8 cellular contexts compared by ENCODE assay signal in genomic region chr22:40951795-40952602, GRCh38. TPM values are rescaled to one million over a fixed set of nuclear protein-coding genes. Genes with fewer than 3 reads are reported as not detected.
DNase-seq lines count a peak whose midpoint lies in the region; ATAC-seq and TF ChIP-seq lines count a peak whose summit lies in the region.

No MANE protein-coding gene starts in this region.

- H3K9me3 ChIP-seq in PC-3 (ENCODE audit: low read length), result no peaks in the 10 kb centered on the region

- intact Hi-C loops in PC-3 (cut with micrococcal nuclease), result loop anchor here (1.0 to 5.0 kb wide), 2 partner anchors 70 to 139 kb away; no protein-coding TSS in a partner anchor

- H3K27me3 Mint-ChIP-seq in T-helper 1 cell treated with Interleukin-12 subunit alpha and Interleukin-12 subunit beta and Interleukin-4 antibody, amounts not matched to agents 30 μg/mL and 1 μg/mL, for 36 hours (ENCODE audit: low read depth), result peaks cover 3% of the 10 kb centered on the region
- H3K27me3 Mint-ChIP-seq in endothelial cell (ENCODE audit: unreplicated experiment), result peaks cover 5% of the 10 kb centered on the region
- no peaks in the 10 kb centered on the region for H3K27me3 Mint-ChIP-seq in osteocyte (ENCODE audit: unreplicated experiment)

- H3K27me3 ChIP-seq in PC-3 (ENCODE audit: low read length), result no peaks in the 10 kb centered on the region

- H3K79me2 ChIP-seq in PC-3 (ENCODE audit: low read length), result peaks cover 47% of the 10 kb centered on the region

- H3K27ac Mint-ChIP-seq in T-helper 1 cell treated with Interleukin-12 subunit alpha and Interleukin-12 subunit beta and Interleukin-4 antibody, amounts not matched to agents 30 μg/mL and 1 μg/mL, for 36 hours, result peak overlapping the region; percentile 99
- H3K27ac Mint-ChIP-seq in endothelial cell (ENCODE audit: unreplicated experiment) (peak overlapping the region; percentile 88), osteocyte (ENCODE audit: unreplicated experiment) (peak overlapping the region; percentile 99)

- TF ChIP-seq CTCF in PC-3 (conservative IDR thresholded peaks at IDR 0.05; ENCODE audit: low read depth, low read length) (no peak), endothelial cell (IDR thresholded peaks at IDR 0.05; ENCODE audit: unreplicated experiment) (no peak), osteocyte (IDR thresholded peaks at IDR 0.05) (no peak)

- no peaks in the 10 kb centered on the region for H3F3A ChIP-seq in PC-3 (ENCODE audit: low read length, unreplicated experiment)

- H3K4me2 ChIP-seq in PC-3 (ENCODE audit: low read length), result peak overlapping the region; percentile 95

- no peaks in the 10 kb centered on the region for H4K20me1 ChIP-seq in PC-3 (ENCODE audit: low read length)

- H3K9me3 Mint-ChIP-seq in T-helper 1 cell treated with Interleukin-12 subunit alpha and Interleukin-12 subunit beta and Interleukin-4 antibody, amounts not matched to agents 30 μg/mL and 1 μg/mL, for 36 hours, result no peaks in the 10 kb centered on the region
- H3K9me3 Mint-ChIP-seq in endothelial cell (ENCODE audit: unreplicated experiment) (no peaks in the 10 kb centered on the region), osteocyte (ENCODE audit: unreplicated experiment) (no peaks in the 10 kb centered on the region)

- H3K9ac ChIP-seq in PC-3 (ENCODE audit: low read length), result peak overlapping the region; percentile 90

- H3K36me3 ChIP-seq in PC-3 (ENCODE audit: low read depth, low read length), result peaks cover 13% of the 10 kb centered on the region

- TSS peak; percentile 60 for BruUV-seq in PC-3 (replicated peaks; lab: Mats Ljungman, UMichigan)

- CTCF ChIA-PET in PC-3 (lab: Charles Lee), result interaction anchor here (0.8 kb wide), 1 partner anchor 29 kb away, joined by 3 read pairs; no protein-coding TSS in a partner anchor

- POLR2A ChIA-PET in PC-3 (lab: Charles Lee; ENCODE audit: unreplicated experiment), result interaction anchor here (0.5 to 1.6 kb wide), 11 partner anchors 22 to 583 kb away, joined by 3 to 19 read pairs (median 4); partner anchors contain the start of gene EP300

- no peaks in the 10 kb centered on the region for H3K9me2 ChIP-seq in PC-3 (replicated peaks; ENCODE audit: low read length)

- DNase-seq in T-helper 1 cell (no peak), PC-3 (no peak), endothelial cell (ENCODE audit: low spot score) (no peak), osteocyte (ENCODE audit: extremely low spot score, unreplicated experiment) (no peak), NCI-H774 (lab: John Stamatoyannopoulos, UW) (no peak), HPDE6-E6E7 (ENCODE audit: extremely low spot score) (no peak)
- no peak for DNase-seq in effector CD8-positive, alpha-beta T cell (lab: John Stamatoyannopoulos, UW)

- peak overlapping the region; percentile 96 for H3K4me3 Mint-ChIP-seq in T-helper 1 cell treated with Interleukin-12 subunit alpha and Interleukin-12 subunit beta and Interleukin-4 antibody, amounts not matched to agents 30 μg/mL and 1 μg/mL, for 36 hours
- H3K4me3 Mint-ChIP-seq in endothelial cell (ENCODE audit: unreplicated experiment) (peak overlapping the region; percentile 98), osteocyte (ENCODE audit: unreplicated experiment) (peak overlapping the region; percentile 100)

- H3K4me1 Mint-ChIP-seq in T-helper 1 cell treated with Interleukin-12 subunit alpha and Interleukin-12 subunit beta and Interleukin-4 antibody, amounts not matched to agents 30 μg/mL and 1 μg/mL, for 36 hours (ENCODE audit: low read depth), result peaks cover 30% of the 10 kb centered on the region
- peaks cover 14% of the 10 kb centered on the region for H3K4me1 Mint-ChIP-seq in endothelial cell (ENCODE audit: unreplicated experiment)
- H3K4me1 Mint-ChIP-seq in osteocyte (ENCODE audit: unreplicated experiment), result peaks cover 24% of the 10 kb centered on the region

- no peaks in the 10 kb centered on the region for H3K4me1 ChIP-seq in PC-3 (ENCODE audit: insufficient read depth, low read length)

- peaks cover 22% of the 10 kb centered on the region for H3K36me3 Mint-ChIP-seq in T-helper 1 cell treated with Interleukin-12 subunit alpha and Interleukin-12 subunit beta and Interleukin-4 antibody, amounts not matched to agents 30 μg/mL and 1 μg/mL, for 36 hours (ENCODE audit: low read depth)
- H3K36me3 Mint-ChIP-seq in endothelial cell (ENCODE audit: low read depth, unreplicated experiment) (peaks cover 4% of the 10 kb centered on the region), osteocyte (ENCODE audit: unreplicated experiment) (peaks cover 19% of the 10 kb centered on the region)

- H2AFZ ChIP-seq in PC-3 (ENCODE audit: low read length), result no peak overlapping the region

- peak overlapping the region; percentile 85 for H3K4me3 ChIP-seq in PC-3 (ENCODE audit: low read length)

- ATAC-seq in PC-3, result no peak

- H3K27ac ChIP-seq in PC-3 (ENCODE audit: low read length), result peak overlapping the region; percentile 75

RNA-seq across cellular contexts. Expression of gene RBX1, which starts 0.8 kb away (rescaled TPM):
- total RNA-seq in PC-3 (2014; rRNA removed), result 55.0 TPM in 2 replicates
- total RNA-seq in endothelial cell (ENCODE audit: unreplicated experiment), result 74.3 TPM
- 54.1 and 58.5 TPM in 2 replicates for total RNA-seq in osteocyte
